In the genomic region with DNA sequence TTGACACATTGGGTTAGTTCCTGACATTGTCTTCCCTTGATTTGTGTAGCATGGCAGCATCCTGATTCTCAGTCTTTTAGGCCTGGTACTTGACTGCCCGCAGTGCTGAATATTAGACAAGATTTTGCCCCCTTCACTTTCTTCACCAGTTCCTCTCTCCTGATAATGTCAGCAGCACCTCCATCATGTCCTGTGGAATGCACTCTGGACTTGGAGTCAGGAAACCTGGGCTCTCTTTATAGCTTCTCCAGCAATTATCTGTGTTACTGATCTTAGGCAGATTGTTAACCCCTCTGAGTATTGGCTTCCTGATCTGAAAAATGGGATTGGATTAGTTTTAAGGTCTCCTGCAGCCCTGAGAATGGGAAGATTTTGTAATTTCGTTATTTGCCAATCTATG, we compare ENCODE assay signal across 22 cellular contexts.
"Had no signal": no experiment of that assay in that cellular context is flagged by ENCODE, and none has a peak within 500 bp of the region (broad histone marks: within the 10 kb centered on the region; RNA-seq: fewer than 3 reads in every experiment).

No MANE protein-coding gene starts in this region.

- DNase-seq: activated CD4-positive, alpha-beta T cell treated with anti-CD3 and anti-CD28 coated beads, Interleukin-2, amount 50 U/mL, for 48 hours; activated CD4-positive, CD25-positive, alpha-beta regulatory T cell treated with anti-CD3 and anti-CD28 coated beads, Interleukin-2, amount 50 U/mL, for 72 hours; activated CD8-positive, alpha-beta memory T cell treated with anti-CD3 and anti-CD28 coated beads, Interleukin-2, amount 10 ng/mL, durations not matched to agents 7 days and 5 days; activated naive CD8-positive, alpha-beta T cell treated with anti-CD3 and anti-CD28 coated beads, Interleukin-2, amount 10 ng/mL, durations not matched to agents 7 days and 5 days; amygdala; cortex of kidney; endodermal cell; lower lobe of right lung; naive B cell; occipital lobe; SK-N-SH; small intestine; stimulated activated CD4-positive, alpha-beta T cell treated with anti-CD3 and anti-CD28 coated beads, Interleukin-2, amount 100 ng/mL, for 24 hours; testis; trophoblast cell; uterus; WERI-Rb-1 had no signal

- H3K27ac Mint-ChIP-seq: activated CD8-positive, alpha-beta memory T cell treated with anti-CD3 and anti-CD28 coated beads, Interleukin-2, amount 10 ng/mL, durations not matched to agents 7 days and 5 days; activated naive CD8-positive, alpha-beta T cell treated with anti-CD3 and anti-CD28 coated beads, Interleukin-2, amount 10 ng/mL, durations not matched to agents 7 days and 5 days; endodermal cell; stimulated activated effector memory CD8-positive, alpha-beta T cell treated with anti-CD3 and anti-CD28 coated beads, Interleukin-12 subunit alpha, Interleukin-12 subunit beta, amount 100 ng/mL, for 72 hours; T-helper 2 cell treated with Interferon-gamma antibody and Interleukin-4, amounts not matched to agents 5 μg/mL and 100 μg/mL, for 36 hours had no signal

- H3K9me3 Mint-ChIP-seq: activated naive CD8-positive, alpha-beta T cell treated with anti-CD3 and anti-CD28 coated beads, Interleukin-2, amount 10 ng/mL, durations not matched to agents 7 days and 5 days; endodermal cell; naive B cell; neural crest cell; stimulated activated effector memory CD8-positive, alpha-beta T cell treated with anti-CD3 and anti-CD28 coated beads, Interleukin-12 subunit alpha, Interleukin-12 subunit beta, amount 100 ng/mL, for 72 hours; T-helper 2 cell treated with Interferon-gamma antibody and Interleukin-4, amounts not matched to agents 5 μg/mL and 100 μg/mL, for 36 hours had no signal

- ATAC-seq: activated CD8-positive, alpha-beta memory T cell treated with anti-CD3 and anti-CD28 coated beads, Interleukin-2, amount 10 ng/mL, durations not matched to agents 7 days and 5 days; left lobe of liver; lower lobe of right lung; sciatic nerve; stimulated activated effector memory CD8-positive, alpha-beta T cell treated with anti-CD3 and anti-CD28 coated beads, Interleukin-12 subunit alpha, Interleukin-12 subunit beta, amount 100 ng/mL, for 72 hours had no signal

- H3K4me3 Mint-ChIP-seq: activated CD8-positive, alpha-beta memory T cell treated with anti-CD3 and anti-CD28 coated beads, Interleukin-2, amount 10 ng/mL, durations not matched to agents 7 days and 5 days; activated naive CD8-positive, alpha-beta T cell treated with anti-CD3 and anti-CD28 coated beads, Interleukin-2, amount 10 ng/mL, durations not matched to agents 7 days and 5 days; endodermal cell; naive B cell; neural crest cell; stimulated activated effector memory CD8-positive, alpha-beta T cell treated with anti-CD3 and anti-CD28 coated beads, Interleukin-12 subunit alpha, Interleukin-12 subunit beta, amount 100 ng/mL, for 72 hours; T-helper 2 cell treated with Interferon-gamma antibody and Interleukin-4, amounts not matched to agents 5 μg/mL and 100 μg/mL, for 36 hours had no signal

- H3K4me1 Mint-ChIP-seq: activated CD8-positive, alpha-beta memory T cell treated with anti-CD3 and anti-CD28 coated beads, Interleukin-2, amount 10 ng/mL, durations not matched to agents 7 days and 5 days; activated naive CD8-positive, alpha-beta T cell treated with anti-CD3 and anti-CD28 coated beads, Interleukin-2, amount 10 ng/mL, durations not matched to agents 7 days and 5 days; endodermal cell; neural crest cell had no signal

- H3K9me3 ChIP-seq: lower lobe of right lung, SK-N-SH, testis, uterus had no signal

- H3K27me3 Mint-ChIP-seq: activated CD8-positive, alpha-beta memory T cell treated with anti-CD3 and anti-CD28 coated beads, Interleukin-2, amount 10 ng/mL, durations not matched to agents 7 days and 5 days; activated naive CD8-positive, alpha-beta T cell treated with anti-CD3 and anti-CD28 coated beads, Interleukin-2, amount 10 ng/mL, durations not matched to agents 7 days and 5 days; naive B cell had no signal
